In the genomic region with DNA sequence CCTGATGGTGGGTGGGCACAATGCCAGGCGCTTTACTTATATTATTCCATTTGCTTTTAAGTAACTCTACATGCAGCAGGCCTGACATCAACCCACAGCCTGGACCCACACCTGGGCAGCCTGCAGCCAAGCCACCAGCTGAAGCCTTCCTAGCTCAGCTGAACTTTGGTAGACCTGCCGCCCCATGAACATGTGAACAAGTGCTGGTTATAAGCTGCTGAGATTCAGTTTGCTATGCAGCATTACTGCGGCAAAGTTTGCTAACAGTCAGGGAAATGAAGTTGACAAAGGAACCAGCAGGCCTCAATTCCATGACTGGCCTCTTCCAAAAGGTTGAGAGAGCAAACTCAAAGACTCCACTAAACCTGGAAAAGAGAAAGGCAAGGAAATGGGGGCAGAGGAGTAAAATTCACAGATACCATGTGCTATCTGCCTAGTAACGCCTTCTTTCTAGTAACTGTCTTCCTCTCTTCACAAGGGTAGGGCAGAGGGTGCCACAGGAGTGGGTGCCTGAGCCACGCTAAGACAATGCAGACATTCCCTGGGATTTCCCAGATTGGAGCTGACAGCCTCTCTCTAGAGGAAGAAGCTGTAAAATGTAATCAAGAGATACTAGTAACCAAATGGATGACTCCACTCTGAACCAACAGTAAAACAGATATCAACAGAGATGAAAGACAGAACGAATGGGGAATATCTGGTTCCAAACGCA, we compare ENCODE assay signal across 12 cellular contexts. TPM values are rescaled to one million over a fixed set of nuclear protein-coding genes. Genes with fewer than 3 reads are reported as not detected.
A peak's percentile ranks its signal among the peaks of the same experiment; 100 is the strongest.
DNase-seq lines count a peak whose midpoint lies in the region; ATAC-seq lines count a peak whose summit lies in the region.
"Had no signal": no experiment of that assay in that cellular context is flagged by ENCODE, and none has a peak within 500 bp of the region (broad histone marks: within the 10 kb centered on the region; RNA-seq: fewer than 3 reads in every experiment).

No MANE protein-coding gene starts in this region.

- peak overlapping the region; percentile 96 for H3K4me3 Mint-ChIP-seq in stimulated activated naive CD8-positive, alpha-beta T cell treated with anti-CD3 and anti-CD28 coated beads, Interleukin-15, Interleukin-2, amounts not matched to agents 100 ng/mL and 50 ng/mL, for 24 hours
- peak overlapping the region; percentile 88 for H3K4me3 Mint-ChIP-seq in activated T-helper 17 cell treated with anti-CD3 and anti-CD28 coated beads, Interleukin-2, amount 50 U/mL, for 72 hours
- H3K4me3 Mint-ChIP-seq in memory B cell, result no peak overlapping the region
- H3K4me3 Mint-ChIP-seq: activated CD8-positive, alpha-beta memory T cell treated with anti-CD3 and anti-CD28 coated beads, Interleukin-2, amount 10 ng/mL, durations not matched to agents 7 days and 5 days had no signal

- H3K27ac Mint-ChIP-seq in stimulated activated naive CD8-positive, alpha-beta T cell treated with anti-CD3 and anti-CD28 coated beads, Interleukin-15, Interleukin-2, amounts not matched to agents 100 ng/mL and 50 ng/mL, for 24 hours, result no peak overlapping the region
- peak overlapping the region; percentile 17 for H3K27ac Mint-ChIP-seq in activated T-helper 17 cell treated with anti-CD3 and anti-CD28 coated beads, Interleukin-2, amount 50 U/mL, for 72 hours
- peak overlapping the region; percentile 10 for H3K27ac Mint-ChIP-seq in memory B cell
- H3K27ac Mint-ChIP-seq: activated CD8-positive, alpha-beta memory T cell treated with anti-CD3 and anti-CD28 coated beads, Interleukin-2, amount 10 ng/mL, durations not matched to agents 7 days and 5 days had no signal

- no peaks in the 10 kb centered on the region for H3K9me3 Mint-ChIP-seq in stimulated activated naive CD8-positive, alpha-beta T cell treated with anti-CD3 and anti-CD28 coated beads, Interleukin-15, Interleukin-2, amounts not matched to agents 100 ng/mL and 50 ng/mL, for 24 hours
- no peaks in the 10 kb centered on the region for H3K9me3 Mint-ChIP-seq in activated T-helper 17 cell treated with anti-CD3 and anti-CD28 coated beads, Interleukin-2, amount 50 U/mL, for 72 hours
- no peaks in the 10 kb centered on the region for H3K9me3 Mint-ChIP-seq in memory B cell

- no peak for DNase-seq in stimulated activated naive CD8-positive, alpha-beta T cell treated with anti-CD3 and anti-CD28 coated beads, Interleukin-15, Interleukin-2, amounts not matched to agents 100 U/mL and 50 U/mL, for 24 hours
- no peak for DNase-seq in memory B cell (ENCODE audit: low spot score in 2 of 2)
- no peak for DNase-seq in NCI-H226
- DNase-seq in GM19238 (ENCODE audit: insufficient read length, low spot score), result no peak
- DNase-seq: activated CD8-positive, alpha-beta memory T cell treated with anti-CD3 and anti-CD28 coated beads, Interleukin-2, amount 10 ng/mL, durations not matched to agents 7 days and 5 days; KBM-7; NCI-H1436 treated with DMSO at 0.1 percent for 48 hours; NCI-H524 treated with DMSO at 0.1 percent for 48 hours had no signal

- H3K27me3 Mint-ChIP-seq in stimulated activated naive CD8-positive, alpha-beta T cell treated with anti-CD3 and anti-CD28 coated beads, Interleukin-15, Interleukin-2, amounts not matched to agents 100 ng/mL and 50 ng/mL, for 24 hours, result no peaks in the 10 kb centered on the region
- no peaks in the 10 kb centered on the region for H3K27me3 Mint-ChIP-seq in activated T-helper 17 cell treated with anti-CD3 and anti-CD28 coated beads, Interleukin-2, amount 50 U/mL, for 72 hours
- H3K27me3 Mint-ChIP-seq in memory B cell, result no peaks in the 10 kb centered on the region
- H3K27me3 Mint-ChIP-seq: activated CD8-positive, alpha-beta memory T cell treated with anti-CD3 and anti-CD28 coated beads, Interleukin-2, amount 10 ng/mL, durations not matched to agents 7 days and 5 days had no signal

- peaks cover 46% of the 10 kb centered on the region for H3K4me1 Mint-ChIP-seq in stimulated activated naive CD8-positive, alpha-beta T cell treated with anti-CD3 and anti-CD28 coated beads, Interleukin-15, Interleukin-2, amounts not matched to agents 100 ng/mL and 50 ng/mL, for 24 hours (ENCODE audit: low read depth)
- peaks cover 12% of the 10 kb centered on the region for H3K4me1 Mint-ChIP-seq in activated T-helper 17 cell treated with anti-CD3 and anti-CD28 coated beads, Interleukin-2, amount 50 U/mL, for 72 hours
- peaks cover 17% of the 10 kb centered on the region for H3K4me1 Mint-ChIP-seq in memory B cell

- H3K36me3 Mint-ChIP-seq in stimulated activated naive CD8-positive, alpha-beta T cell treated with anti-CD3 and anti-CD28 coated beads, Interleukin-15, Interleukin-2, amounts not matched to agents 100 ng/mL and 50 ng/mL, for 24 hours (ENCODE audit: low read depth), result peaks cover 56% of the 10 kb centered on the region
- peaks cover 68% of the 10 kb centered on the region for H3K36me3 Mint-ChIP-seq in activated T-helper 17 cell treated with anti-CD3 and anti-CD28 coated beads, Interleukin-2, amount 50 U/mL, for 72 hours (ENCODE audit: low read depth)
- H3K36me3 Mint-ChIP-seq in memory B cell, result peaks cover 22% of the 10 kb centered on the region

- no peak for ATAC-seq in stimulated activated naive CD8-positive, alpha-beta T cell treated with anti-CD3 and anti-CD28 coated beads, Interleukin-15, Interleukin-2, amounts not matched to agents 100 U/mL and 50 U/mL, for 24 hours
- ATAC-seq in activated T-helper 17 cell treated with anti-CD3 and anti-CD28 coated beads, Interleukin-2, amount 50 U/mL, for 72 hours (replicated peaks), result no peak
- no peak for ATAC-seq in memory B cell (ENCODE audit: low read depth)
- no peak for ATAC-seq in GM18520 (IDR thresholded peaks at IDR 0.05; ENCODE audit: unreplicated experiment)
- ATAC-seq in GM19023 (IDR thresholded peaks at IDR 0.05; ENCODE audit: unreplicated experiment), result no peak
- ATAC-seq: activated CD8-positive, alpha-beta memory T cell treated with anti-CD3 and anti-CD28 coated beads, Interleukin-2, amount 10 ng/mL, durations not matched to agents 7 days and 5 days had no signal

RNA-seq across cellular contexts. Expression of a gene that starts 2.9 kb away (rescaled TPM):
- 10 to 100 TPM; 23.1 to 24.9 TPM for total RNA-seq in activated T-helper 17 cell treated with anti-CD3 and anti-CD28 coated beads, Interleukin-2, amount 50 U/mL, for 72 hours
